In the genomic region with DNA sequence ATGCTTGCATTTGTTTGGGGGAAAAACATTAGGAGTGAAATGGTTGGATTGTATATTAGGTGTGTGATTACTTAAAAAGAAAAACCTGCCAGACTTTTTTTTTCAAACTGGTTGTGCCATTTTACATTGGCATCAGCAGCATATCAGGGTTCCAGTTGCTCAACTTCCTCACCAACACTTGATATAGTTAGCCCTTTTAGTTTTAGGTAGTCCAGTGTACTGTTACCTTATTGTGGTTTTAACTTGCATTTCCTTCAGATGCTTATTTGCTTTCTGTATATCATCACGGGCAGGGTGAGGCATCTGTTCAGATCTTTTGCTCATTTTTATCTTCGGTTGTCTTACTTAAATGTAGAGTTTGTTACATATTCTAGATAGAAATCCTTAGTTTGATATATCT, we compare ENCODE assay signal across 1 cellular context.
TF ChIP-seq lines count a peak whose summit lies in the region.

No MANE protein-coding gene starts in this region.

TF ChIP-seq in GM23338, 12 proteins besides CTCF, POLR2A, EP300 and RAD21 (continued from another document):
- no peak for TF ChIP-seq STAT1 (IDR thresholded peaks at IDR 0.05; ENCODE audit: unreplicated experiment)
- TF ChIP-seq CREB1 (CRISPR knock-in tag; IDR thresholded peaks at IDR 0.05; ENCODE audit: low read depth): no peak
- TF ChIP-seq EZH2phosphoT487 (IDR thresholded peaks at IDR 0.05; ENCODE audit: unreplicated experiment): no peak
- TF ChIP-seq, protein P1, sequence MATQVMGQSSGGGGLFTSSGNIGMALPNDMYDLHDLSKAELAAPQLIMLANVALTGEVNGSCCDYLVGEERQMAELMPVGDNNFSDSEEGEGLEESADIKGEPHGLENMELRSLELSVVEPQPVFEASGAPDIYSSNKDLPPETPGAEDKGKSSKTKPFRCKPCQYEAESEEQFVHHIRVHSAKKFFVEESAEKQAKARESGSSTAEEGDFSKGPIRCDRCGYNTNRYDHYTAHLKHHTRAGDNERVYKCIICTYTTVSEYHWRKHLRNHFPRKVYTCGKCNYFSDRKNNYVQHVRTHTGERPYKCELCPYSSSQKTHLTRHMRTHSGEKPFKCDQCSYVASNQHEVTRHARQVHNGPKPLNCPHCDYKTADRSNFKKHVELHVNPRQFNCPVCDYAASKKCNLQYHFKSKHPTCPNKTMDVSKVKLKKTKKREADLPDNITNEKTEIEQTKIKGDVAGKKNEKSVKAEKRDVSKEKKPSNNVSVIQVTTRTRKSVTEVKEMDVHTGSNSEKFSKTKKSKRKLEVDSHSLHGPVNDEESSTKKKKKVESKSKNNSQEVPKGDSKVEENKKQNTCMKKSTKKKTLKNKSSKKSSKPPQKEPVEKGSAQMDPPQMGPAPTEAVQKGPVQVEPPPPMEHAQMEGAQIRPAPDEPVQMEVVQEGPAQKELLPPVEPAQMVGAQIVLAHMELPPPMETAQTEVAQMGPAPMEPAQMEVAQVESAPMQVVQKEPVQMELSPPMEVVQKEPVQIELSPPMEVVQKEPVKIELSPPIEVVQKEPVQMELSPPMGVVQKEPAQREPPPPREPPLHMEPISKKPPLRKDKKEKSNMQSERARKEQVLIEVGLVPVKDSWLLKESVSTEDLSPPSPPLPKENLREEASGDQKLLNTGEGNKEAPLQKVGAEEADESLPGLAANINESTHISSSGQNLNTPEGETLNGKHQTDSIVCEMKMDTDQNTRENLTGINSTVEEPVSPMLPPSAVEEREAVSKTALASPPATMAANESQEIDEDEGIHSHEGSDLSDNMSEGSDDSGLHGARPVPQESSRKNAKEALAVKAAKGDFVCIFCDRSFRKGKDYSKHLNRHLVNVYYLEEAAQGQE (IDR thresholded peaks at IDR 0.05; ENCODE audit: unreplicated experiment): no peak
- TF ChIP-seq, protein P2, sequence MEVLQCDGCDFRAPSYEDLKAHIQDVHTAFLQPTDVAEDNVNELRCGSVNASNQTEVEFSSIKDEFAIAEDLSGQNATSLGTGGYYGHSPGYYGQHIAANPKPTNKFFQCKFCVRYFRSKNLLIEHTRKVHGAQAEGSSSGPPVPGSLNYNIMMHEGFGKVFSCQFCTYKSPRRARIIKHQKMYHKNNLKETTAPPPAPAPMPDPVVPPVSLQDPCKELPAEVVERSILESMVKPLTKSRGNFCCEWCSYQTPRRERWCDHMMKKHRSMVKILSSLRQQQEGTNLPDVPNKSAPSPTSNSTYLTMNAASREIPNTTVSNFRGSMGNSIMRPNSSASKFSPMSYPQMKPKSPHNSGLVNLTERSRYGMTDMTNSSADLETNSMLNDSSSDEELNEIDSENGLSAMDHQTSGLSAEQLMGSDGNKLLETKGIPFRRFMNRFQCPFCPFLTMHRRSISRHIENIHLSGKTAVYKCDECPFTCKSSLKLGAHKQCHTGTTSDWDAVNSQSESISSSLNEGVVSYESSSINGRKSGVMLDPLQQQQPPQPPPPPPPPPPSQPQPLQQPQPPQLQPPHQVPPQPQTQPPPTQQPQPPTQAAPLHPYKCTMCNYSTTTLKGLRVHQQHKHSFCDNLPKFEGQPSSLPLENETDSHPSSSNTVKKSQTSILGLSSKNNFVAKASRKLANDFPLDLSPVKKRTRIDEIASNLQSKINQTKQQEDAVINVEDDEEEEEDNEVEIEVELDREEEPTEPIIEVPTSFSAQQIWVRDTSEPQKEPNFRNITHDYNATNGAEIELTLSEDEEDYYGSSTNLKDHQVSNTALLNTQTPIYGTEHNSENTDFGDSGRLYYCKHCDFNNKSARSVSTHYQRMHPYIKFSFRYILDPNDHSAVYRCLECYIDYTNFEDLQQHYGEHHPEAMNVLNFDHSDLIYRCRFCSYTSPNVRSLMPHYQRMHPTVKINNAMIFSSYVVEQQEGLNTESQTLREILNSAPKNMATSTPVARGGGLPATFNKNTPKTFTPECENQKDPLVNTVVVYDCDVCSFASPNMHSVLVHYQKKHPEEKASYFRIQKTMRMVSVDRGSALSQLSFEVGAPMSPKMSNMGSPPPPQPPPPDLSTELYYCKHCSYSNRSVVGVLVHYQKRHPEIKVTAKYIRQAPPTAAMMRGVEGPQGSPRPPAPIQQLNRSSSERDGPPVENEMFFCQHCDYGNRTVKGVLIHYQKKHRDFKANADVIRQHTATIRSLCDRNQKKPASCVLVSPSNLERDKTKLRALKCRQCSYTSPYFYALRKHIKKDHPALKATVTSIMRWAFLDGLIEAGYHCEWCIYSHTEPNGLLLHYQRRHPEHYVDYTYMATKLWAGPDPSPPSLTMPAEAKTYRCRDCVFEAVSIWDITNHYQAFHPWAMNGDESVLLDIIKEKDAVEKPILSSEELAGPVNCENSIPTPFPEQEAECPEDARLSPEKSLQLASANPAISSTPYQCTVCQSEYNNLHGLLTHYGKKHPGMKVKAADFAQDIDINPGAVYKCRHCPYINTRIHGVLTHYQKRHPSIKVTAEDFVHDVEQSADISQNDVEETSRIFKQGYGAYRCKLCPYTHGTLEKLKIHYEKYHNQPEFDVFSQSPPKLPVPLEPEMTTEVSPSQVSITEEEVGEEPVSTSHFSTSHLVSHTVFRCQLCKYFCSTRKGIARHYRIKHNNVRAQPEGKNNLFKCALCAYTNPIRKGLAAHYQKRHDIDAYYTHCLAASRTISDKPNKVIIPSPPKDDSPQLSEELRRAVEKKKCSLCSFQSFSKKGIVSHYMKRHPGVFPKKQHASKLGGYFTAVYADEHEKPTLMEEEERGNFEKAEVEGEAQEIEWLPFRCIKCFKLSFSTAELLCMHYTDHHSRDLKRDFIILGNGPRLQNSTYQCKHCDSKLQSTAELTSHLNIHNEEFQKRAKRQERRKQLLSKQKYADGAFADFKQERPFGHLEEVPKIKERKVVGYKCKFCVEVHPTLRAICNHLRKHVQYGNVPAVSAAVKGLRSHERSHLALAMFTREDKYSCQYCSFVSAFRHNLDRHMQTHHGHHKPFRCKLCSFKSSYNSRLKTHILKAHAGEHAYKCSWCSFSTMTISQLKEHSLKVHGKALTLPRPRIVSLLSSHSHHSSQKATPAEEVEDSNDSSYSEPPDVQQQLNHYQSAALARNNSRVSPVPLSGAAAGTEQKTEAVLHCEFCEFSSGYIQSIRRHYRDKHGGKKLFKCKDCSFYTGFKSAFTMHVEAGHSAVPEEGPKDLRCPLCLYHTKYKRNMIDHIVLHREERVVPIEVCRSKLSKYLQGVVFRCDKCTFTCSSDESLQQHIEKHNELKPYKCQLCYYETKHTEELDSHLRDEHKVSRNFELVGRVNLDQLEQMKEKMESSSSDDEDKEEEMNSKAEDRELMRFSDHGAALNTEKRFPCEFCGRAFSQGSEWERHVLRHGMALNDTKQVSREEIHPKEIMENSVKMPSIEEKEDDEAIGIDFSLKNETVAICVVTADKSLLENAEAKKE (CRISPR knock-in tag; IDR thresholded peaks at IDR 0.05): no peak
- TF ChIP-seq POLR2AphosphoS5 (IDR thresholded peaks at IDR 0.05; ENCODE audit: low read depth): no peak
TF ChIP-seq in GM23338: peak in this region for 0.
